Comparison of ENCODE assay signal across 8 cellular contexts in genomic region chrX:135985974-135986312, GRCh38. TPM values are rescaled to one million over a fixed set of nuclear protein-coding genes. Genes with fewer than 3 reads are reported as not detected.
A peak's percentile ranks its signal among the peaks of the same experiment; 100 is the strongest.
DNase-seq lines count a peak whose midpoint lies in the region; ATAC-seq, FAIRE-seq and TF ChIP-seq lines count a peak whose summit lies in the region.

No MANE protein-coding gene starts in this region.

- H3K4me1 Mint-ChIP-seq in progenitor cell of endocrine pancreas (ENCODE audit: low read depth), result peaks cover 12% of the 10 kb centered on the region

- H3K36me3 Mint-ChIP-seq in progenitor cell of endocrine pancreas (ENCODE audit: insufficient read depth), result no peaks in the 10 kb centered on the region

- peak overlapping the region; percentile 70 for H3K9ac ChIP-seq in SK-N-MC (ENCODE audit: insufficient read length)

- H3K27me3 Mint-ChIP-seq in progenitor cell of endocrine pancreas, result peaks cover 4% of the 10 kb centered on the region

- no peak for DNase-seq in GM12864 (ENCODE audit: low read depth)
- no peak for DNase-seq in SK-N-MC (ENCODE audit: low read depth, low spot score)
- no peak for DNase-seq in fibroblast of pulmonary artery (ENCODE audit: low read depth)
- no peak for DNase-seq in progenitor cell of endocrine pancreas (ENCODE audit: low spot score, unreplicated experiment)
- no peak for DNase-seq in SHP77 (lab: John Stamatoyannopoulos, UW)
- no peak for DNase-seq in GM12891 (ENCODE audit: insufficient read length, low spot score)

- FAIRE-seq in GM12891 (lab: Jason Lieb, UNC), result no peak

- TF ChIP-seq POLR2A in GM12891 (IDR thresholded peaks at IDR 0.05; ENCODE audit: low read depth, low read length), result no peak

- H3K36me3 ChIP-seq in SK-N-MC (ENCODE audit: insufficient read depth, low read length), result no peaks in the 10 kb centered on the region

- no peaks in the 10 kb centered on the region for H3K9me3 ChIP-seq in SK-N-MC (ENCODE audit: low read depth, low read length)

- TF ChIP-seq CTCF in GM12864 (IDR thresholded peaks at IDR 0.05; ENCODE audit: low read depth, low read length, missing control alignments) (no peak), fibroblast of pulmonary artery (IDR thresholded peaks at IDR 0.05; ENCODE audit: low read length, missing control alignments) (no peak), progenitor cell of endocrine pancreas (IDR thresholded peaks at IDR 0.05; ENCODE audit: unreplicated experiment) (no peak)

- ATAC-seq in HG03108 (IDR thresholded peaks at IDR 0.05; ENCODE audit: unreplicated experiment) (no peak), GM18858 (IDR thresholded peaks at IDR 0.05; ENCODE audit: unreplicated experiment) (no peak)

- peaks cover 27% of the 10 kb centered on the region for H3K9me3 Mint-ChIP-seq in progenitor cell of endocrine pancreas (ENCODE audit: low read depth)

- peak overlapping the region; percentile 51 for H3K27ac Mint-ChIP-seq in progenitor cell of endocrine pancreas

- peak overlapping the region; percentile 86 for H3K4me3 Mint-ChIP-seq in progenitor cell of endocrine pancreas (ENCODE audit: low read depth)

- H3K4me3 ChIP-seq in GM12864 (ENCODE audit: low read depth, low read length) (peak overlapping the region; percentile 63), SK-N-MC (peak overlapping the region; percentile 83), fibroblast of pulmonary artery (replicated peaks; ENCODE audit: low read depth, low read length) (peak overlapping the region; percentile 74)

- H3K27ac ChIP-seq in SK-N-MC, result no peak overlapping the region

TF ChIP-seq in GM12891, 5 proteins besides CTCF, POLR2A, EP300 and RAD21:
- no peak for TF ChIP-seq POLR2AphosphoS5 (IDR thresholded peaks at IDR 0.05; ENCODE audit: low read depth, low read length)
- TF ChIP-seq PAX5 (IDR thresholded peaks at IDR 0.05; ENCODE audit: insufficient read depth, low read length, severe bottlenecking), result no peak
- no peak for TF ChIP-seq TAF1 (IDR thresholded peaks at IDR 0.05; ENCODE audit: low read depth, low read length)
- no peak for TF ChIP-seq SPI1 (IDR thresholded peaks at IDR 0.05; ENCODE audit: low read depth, low read length)
- no peak for TF ChIP-seq POU2F2 (IDR thresholded peaks at IDR 0.05; ENCODE audit: low read depth, low read length)

RNA-seq across cellular contexts. Expression of gene SLC9A6, which starts 0.7 kb away (rescaled TPM):
- total RNA-seq in progenitor cell of endocrine pancreas, result 15.3 and 15.5 TPM in 2 replicates
- 2.8 TPM for polyA plus RNA-seq in GM12891 (2012; ENCODE audit: low read depth, missing spikeins)

RNA-seq across cellular contexts. Expression of gene MMGT1, which starts 12.2 kb away (rescaled TPM):
- total RNA-seq in progenitor cell of endocrine pancreas, result 17.6 and 17.7 TPM in 2 replicates
- polyA plus RNA-seq in GM12891 (2012; ENCODE audit: low read depth, missing spikeins), result 6.5 TPM
